Comparison of ENCODE assay signal across 2 cellular contexts in genomic region chr1:186499571-186499970, GRCh38.
TF ChIP-seq lines count a peak whose summit lies in the region.

No MANE protein-coding gene starts in this region.

TF ChIP-seq in A549, 52 proteins besides CTCF, POLR2A, EP300 and RAD21 (continued from another document):
- TF ChIP-seq, protein P1, sequence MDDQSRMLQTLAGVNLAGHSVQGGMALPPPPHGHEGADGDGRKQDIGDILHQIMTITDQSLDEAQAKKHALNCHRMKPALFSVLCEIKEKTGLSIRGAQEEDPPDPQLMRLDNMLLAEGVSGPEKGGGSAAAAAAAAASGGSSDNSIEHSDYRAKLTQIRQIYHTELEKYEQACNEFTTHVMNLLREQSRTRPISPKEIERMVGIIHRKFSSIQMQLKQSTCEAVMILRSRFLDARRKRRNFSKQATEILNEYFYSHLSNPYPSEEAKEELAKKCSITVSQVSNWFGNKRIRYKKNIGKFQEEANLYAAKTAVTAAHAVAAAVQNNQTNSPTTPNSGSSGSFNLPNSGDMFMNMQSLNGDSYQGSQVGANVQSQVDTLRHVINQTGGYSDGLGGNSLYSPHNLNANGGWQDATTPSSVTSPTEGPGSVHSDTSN (IDR thresholded peaks at IDR 0.05): no peak
- TF ChIP-seq MAFK (IDR thresholded peaks at IDR 0.05; ENCODE audit: partially characterized antibody) (no peak), NPAS2 (CRISPR knock-in tag; IDR thresholded peaks at IDR 0.05; ENCODE audit: borderline replicate concordance) (no peak), NR3C1 (IDR thresholded peaks at IDR 0.05) (no peak), TFCP2L1 (CRISPR knock-in tag; IDR thresholded peaks at IDR 0.05) (no peak)

TF ChIP-seq in GM23338, 12 proteins besides CTCF, POLR2A, EP300 and RAD21 (continued from another document):
- TF ChIP-seq, protein P2, sequence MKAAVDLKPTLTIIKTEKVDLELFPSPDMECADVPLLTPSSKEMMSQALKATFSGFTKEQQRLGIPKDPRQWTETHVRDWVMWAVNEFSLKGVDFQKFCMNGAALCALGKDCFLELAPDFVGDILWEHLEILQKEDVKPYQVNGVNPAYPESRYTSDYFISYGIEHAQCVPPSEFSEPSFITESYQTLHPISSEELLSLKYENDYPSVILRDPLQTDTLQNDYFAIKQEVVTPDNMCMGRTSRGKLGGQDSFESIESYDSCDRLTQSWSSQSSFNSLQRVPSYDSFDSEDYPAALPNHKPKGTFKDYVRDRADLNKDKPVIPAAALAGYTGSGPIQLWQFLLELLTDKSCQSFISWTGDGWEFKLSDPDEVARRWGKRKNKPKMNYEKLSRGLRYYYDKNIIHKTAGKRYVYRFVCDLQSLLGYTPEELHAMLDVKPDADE (IDR thresholded peaks at IDR 0.05): no peak
- TF ChIP-seq JUNB (IDR thresholded peaks at IDR 0.05; ENCODE audit: unreplicated experiment) (no peak), NANOG (IDR thresholded peaks at IDR 0.05; ENCODE audit: borderline replicate concordance) (no peak), ZNF462 (CRISPR knock-in tag; IDR thresholded peaks at IDR 0.05) (no peak), ZNF114 (CRISPR knock-in tag; IDR thresholded peaks at IDR 0.05) (no peak), EZH2phosphoT487 (IDR thresholded peaks at IDR 0.05; ENCODE audit: unreplicated experiment) (no peak), ZNF331 (CRISPR knock-in tag; IDR thresholded peaks at IDR 0.05; ENCODE audit: low read depth) (no peak), CREB1 (CRISPR knock-in tag; IDR thresholded peaks at IDR 0.05; ENCODE audit: low read depth) (no peak)
